19 cellular contexts compared by ENCODE assay signal in genomic region chr10:96666738-96667137, GRCh38. TPM values are rescaled to one million over a fixed set of nuclear protein-coding genes. Genes with fewer than 3 reads are reported as not detected.
A peak's percentile ranks its signal among the peaks of the same experiment; 100 is the strongest.
DNase-seq lines count a peak whose midpoint lies in the region; ATAC-seq, FAIRE-seq and TF ChIP-seq lines count a peak whose summit lies in the region.
"Had no signal": no experiment of that assay in that cellular context is flagged by ENCODE, and none has a peak within 500 bp of the region (broad histone marks: within the 10 kb centered on the region; RNA-seq: fewer than 3 reads in every experiment).

No MANE protein-coding gene starts in this region.

- H3K27me3 ChIP-seq in GM12878 (replicated peaks in 1 of 2; ENCODE audit: control insufficient read depth in 2 of 2, insufficient read depth in 2 of 2, low read length in 1 of 2), result no peaks in the 10 kb centered on the region
- H3K27me3 ChIP-seq: adrenal gland, gastroesophageal sphincter, suprapubic skin had no signal

- H3K27ac ChIP-seq in GM12878 (ENCODE audit: control insufficient read depth, insufficient read depth), result peak overlapping the region; percentile 7; the same call in 1 of the 2 replicates
- H3K27ac ChIP-seq: adrenal gland, gastroesophageal sphincter, suprapubic skin had no signal

- TF ChIP-seq RAD21 in GM12878 (IDR thresholded peaks at IDR 0.05; ENCODE audit: insufficient read depth, low read depth, low read length), result no peak

- H2AFZ ChIP-seq in GM12878 (ENCODE audit: control insufficient read depth, low read depth, low read length), result no peak overlapping the region

- CTCF ChIA-PET in GM12878 (lab: Yijun Ruan, JAX), result interaction anchor here (1.6 kb wide), 2 partner anchors 24 to 27 kb away, joined by 4 to 7 read pairs; no protein-coding TSS in a partner anchor

- no peak for FAIRE-seq in GM12878 (lab: Jason Lieb, UNC)
- FAIRE-seq: small intestine had no signal

- peak overlapping the region; percentile 68 for H3K4me2 ChIP-seq in GM12878 (ENCODE audit: control insufficient read depth, insufficient read depth)

- peaks cover 28 to 39% of the 10 kb centered on the region in 2 donors for H3K36me3 Mint-ChIP-seq in CD14-positive monocyte

- H3K9ac ChIP-seq in GM12878 (ENCODE audit: control insufficient read depth, insufficient read depth, low read length), result no peak overlapping the region

- H3K4me1 Mint-ChIP-seq in CD14-positive monocyte, result peaks cover 54% of the 10 kb centered on the region

- no peaks in the 10 kb centered on the region for H3K9me3 ChIP-seq in GM12878 (replicated peaks; ENCODE audit: control insufficient read depth, insufficient read depth, low read length)
- H3K9me3 ChIP-seq: adrenal gland, gastroesophageal sphincter, suprapubic skin had no signal

- in situ Hi-C loops in GM12878 (cut with MboI), result no loop called here
- in situ Hi-C loops in KBM-7 (cut with MboI; ENCODE audit: low pct_unique_long_range_greater_than_20kb, low sequenced_read_pairs), result no loop called here

- SMC1A ChIA-PET in GM12878 (lab: Charles Lee; ENCODE audit: uncharacterized antibody, unreplicated experiment), result interaction anchor here (0.7 to 1.5 kb wide), 7 partner anchors 12 to 51 kb away, joined by 3 to 6 read pairs (median 3); no protein-coding TSS in a partner anchor

- H3K9me3 Mint-ChIP-seq in CD14-positive monocyte, result no peaks in the 10 kb centered on the region
- H3K9me3 Mint-ChIP-seq: activated T-cell treated with anti-CD3 and anti-CD28 coated beads, Interleukin-2, amount 50 U/mL, for 24 hours had no signal

- peaks cover 3% of the 10 kb centered on the region; the same call in 1 of the 2 replicates for H4K20me1 ChIP-seq in GM12878 (ENCODE audit: control insufficient read depth, insufficient read depth)

- H3K4me3 Mint-ChIP-seq in CD14-positive monocyte, result no peak overlapping the region
- H3K4me3 Mint-ChIP-seq: activated T-cell treated with anti-CD3 and anti-CD28 coated beads, Interleukin-2, amount 50 U/mL, for 24 hours had no signal

- peak; percentile 17 for DNase-seq in CD14-positive monocyte (ENCODE audit: low spot score)
- DNase-seq in GM19240 (ENCODE audit: insufficient read length, low spot score), result peak; percentile 35
- no peak for DNase-seq in GM12878 (ENCODE audit: low read depth, low spot score)
- DNase-seq in SHP77 (lab: John Stamatoyannopoulos, UW), result no peak
- DNase-seq in NCI-H1092 (lab: John Stamatoyannopoulos, UW), result no peak
- DNase-seq in stimulated activated CD4-positive, alpha-beta T cell treated with anti-CD3 and anti-CD28 coated beads, Interleukin-4, amount 100 ng/mL, for 24 hours, result no peak
- no peak for DNase-seq in KBM-7
- DNase-seq: ACHN; activated CD4-positive, alpha-beta T cell treated with anti-CD3 and anti-CD28 coated beads for 4 hours; activated T-cell treated with anti-CD3 and anti-CD28 coated beads, Interleukin-2, amount 50 U/mL, for 24 hours; adrenal gland; NCI-H1105; NCI-H446 treated with DMSO at 0.1 percent for 48 hours; occipital lobe; small intestine had no signal

- H3K4me3 ChIP-seq in GM12878, result peak overlapping the region; percentile 18; the same call in 1 of the 2 replicates
- H3K4me3 ChIP-seq: adrenal gland, gastroesophageal sphincter, suprapubic skin had no signal

- peaks cover 51% of the 10 kb centered on the region for H3K4me1 ChIP-seq in GM12878 (ENCODE audit: control insufficient read depth, insufficient read depth, low read length)
- H3K4me1 ChIP-seq: adrenal gland, gastroesophageal sphincter, suprapubic skin had no signal

- POLR2A ChIA-PET in GM12878 (lab: Charles Lee), result interaction anchor here (0.5 to 1.0 kb wide), 3 partner anchors 16 to 166 kb away, joined by 3 read pairs; no protein-coding TSS in a partner anchor

- TF ChIP-seq CTCF in CD14-positive monocyte (IDR thresholded peaks at IDR 0.05) (no peak), GM12878 (IDR thresholded peaks at IDR 0.05 in 2 of 3, conservative IDR thresholded peaks at IDR 0.05 in 1 of 3; ENCODE audit: control insufficient read depth in 2 of 3, extremely low read depth in 1 of 3, insufficient read depth in 1 of 3, low read depth in 3 of 3, low read length in 3 of 3) (no peak)

- peak overlapping the region in 2 of 7 donors; percentile 11 to 34 for H3K27ac Mint-ChIP-seq in CD14-positive monocyte
- H3K27ac Mint-ChIP-seq: activated T-cell treated with anti-CD3 and anti-CD28 coated beads, Interleukin-2, amount 50 U/mL, for 24 hours had no signal

- ATAC-seq in HG03039 (IDR thresholded peaks at IDR 0.05; ENCODE audit: unreplicated experiment), result peak; percentile 37
- peak; percentile 85 for ATAC-seq in GM12878
- ATAC-seq: gastroesophageal sphincter had no signal

- TF ChIP-seq EP300 in GM12878 (IDR thresholded peaks at IDR 0.05; ENCODE audit: borderline replicate concordance in 1 of 2, control insufficient read depth in 1 of 2, low read depth in 2 of 2, low read length in 2 of 2), result no peak

- H3K36me3 ChIP-seq in GM12878 (ENCODE audit: control insufficient read depth in 2 of 2, insufficient read depth in 2 of 2, low read length in 1 of 2), result peaks cover 4 to 12% of the 10 kb centered on the region in 2 experiments; a peak in 3 of 4 replicates
- H3K36me3 ChIP-seq: adrenal gland, gastroesophageal sphincter, suprapubic skin had no signal

- intact Hi-C loops in CD14-positive monocyte (cut with micrococcal nuclease), result no loop called here
- intact Hi-C loops in GM12878 (cut with micrococcal nuclease; ENCODE audit: unreplicated experiment), result no loop called here

- H3K27me3 Mint-ChIP-seq in CD14-positive monocyte (ENCODE audit: low read depth in 3 of 3), result no peaks in the 10 kb centered on the region
- H3K27me3 Mint-ChIP-seq: activated T-cell treated with anti-CD3 and anti-CD28 coated beads, Interleukin-2, amount 50 U/mL, for 24 hours had no signal

- RAD21 ChIA-PET in GM12878 (lab: Charles Lee; ENCODE audit: unreplicated experiment), result interaction anchor here (0.9 to 1.6 kb wide), 4 partner anchors 19 to 98 kb away, joined by 3 to 4 read pairs (median 4); no protein-coding TSS in a partner anchor

- no peak for TF ChIP-seq POLR2A in GM12878 (IDR thresholded peaks at IDR 0.05; ENCODE audit: low read depth, low read length)

- WGBS in GM12878 (ENCODE audit: insufficient coverage, insufficient replicate concordance, low lambda C conversion rate, missing lambda C conversion rate), result 78% methylated on average over 3 of the region's 3 CpGs

- BruUV-seq in GM12878 (replicated peaks; lab: Mats Ljungman, UMichigan), result no TSS peak

- H3K79me2 ChIP-seq in GM12878 (ENCODE audit: control insufficient read depth, insufficient read depth, low read length), result peaks cover 53% of the 10 kb centered on the region

TF ChIP-seq in GM12878, 131 proteins besides CTCF, POLR2A, EP300 and RAD21 (continues in another document):
- TF ChIP-seq CHD2 (IDR thresholded peaks at IDR 0.05; ENCODE audit: borderline replicate concordance, low read depth, low read length) (0 out of 2 replicates have a peak, but pooled peaks have one; percentile 29), MYB (IDR thresholded peaks at IDR 0.05; ENCODE audit: borderline replicate concordance, low read depth, low read length) (no peak), SPI1 (IDR thresholded peaks at IDR 0.05; ENCODE audit: borderline replicate concordance, insufficient read depth, low read depth, low read length) (peak; percentile 92), EGR1 (IDR thresholded peaks at IDR 0.05; ENCODE audit: borderline replicate concordance in 1 of 2, low read depth in 2 of 2, low read length in 2 of 2) (peak in 1 of 2 experiments; percentile 40; a peak in 1 of 3 replicates), ZNF687 (IDR thresholded peaks at IDR 0.05) (no peak)

RNA-seq across cellular contexts. Expression of gene PIK3AP1, which starts 53.6 kb away (rescaled TPM):
- polyA plus RNA-seq in CD14-positive monocyte (100 to 1,000 TPM in 1 of 2 donors, 10 to 100 TPM in 1; 95.5 to 157 TPM), GM12878 (2011; rRNA removed) (281 and 306 TPM in 2 replicates), GM12878 (2014; fragmentation: Illumina TruSeq; extraction: Trizol) (107 and 128 TPM in 2 replicates), GM12878 (2014; fragmentation: Nextera tagmentation; extraction: Ambion mirVana) (10 to 100 TPM; 26.2 to 37.0 TPM), GM12878 (2014; rRNA removed) (108 and 110 TPM in 2 replicates), GM12878 (2016; fragmentation: Nextera tagmentation; extraction: Ambion mirVana) (10 to 100 TPM; 92.4 to 93.7 TPM)
- 528 and 572 TPM in 2 replicates for total RNA-seq in GM12878 (2013; cell fraction: nucleolus; rRNA removed)
- total RNA-seq in GM12878 (2014; rRNA removed) (151 and 167 TPM in 2 replicates), GM12878 (2014; rRNA removed; fragmentation: Illumina TruSeq; extraction: Trizol) (143 and 148 TPM in 2 replicates), GM12878 (2021) (137 and 142 TPM in 2 replicates)
- polyA plus RNA-seq in GM12878 (2011; ENCODE audit: low read depth), result 51.5 TPM
- polyA plus RNA-seq in GM12878 (2011; cell fraction: cytosol; rRNA removed), result 333 and 336 TPM in 2 replicates
- polyA plus RNA-seq in GM12878 (2011; cell fraction: nucleus; rRNA removed), result 200 and 264 TPM in 2 replicates
- 66.8 and 75.2 TPM in 2 replicates for polyA plus RNA-seq in GM12878 (2012)
- 802 and 813 TPM in 2 replicates for polyA minus RNA-seq in GM12878 (2011; rRNA and poly(A)+ RNA removed)
- polyA minus RNA-seq in GM12878 (2011; cell fraction: cytosol; rRNA and poly(A)+ RNA removed), result 162 and 192 TPM in 2 replicates
- 171 and 266 TPM in 2 replicates for polyA minus RNA-seq in GM12878 (2011; cell fraction: nucleus; rRNA and poly(A)+ RNA removed)
- total RNA-seq: RPMI7951 had no signal

Comparison
In these comparisons a context has a peak if more than half of its experiments do, and no peak if none do; other contexts are left out.
1. DNase-seq: peak in CD14-positive monocyte (single experiment) and GM19240 (single experiment); none in GM12878 (single experiment), SHP77 (0 of 2), NCI-H1092 (single experiment), stimulated activated CD4-positive, alpha-beta T cell treated with anti-CD3 and anti-CD28 coated beads, Interleukin-4, amount 100 ng/mL, for 24 hours (single experiment) and KBM-7 (single experiment).